1 cellular context compared by ENCODE assay signal in the genomic region with DNA sequence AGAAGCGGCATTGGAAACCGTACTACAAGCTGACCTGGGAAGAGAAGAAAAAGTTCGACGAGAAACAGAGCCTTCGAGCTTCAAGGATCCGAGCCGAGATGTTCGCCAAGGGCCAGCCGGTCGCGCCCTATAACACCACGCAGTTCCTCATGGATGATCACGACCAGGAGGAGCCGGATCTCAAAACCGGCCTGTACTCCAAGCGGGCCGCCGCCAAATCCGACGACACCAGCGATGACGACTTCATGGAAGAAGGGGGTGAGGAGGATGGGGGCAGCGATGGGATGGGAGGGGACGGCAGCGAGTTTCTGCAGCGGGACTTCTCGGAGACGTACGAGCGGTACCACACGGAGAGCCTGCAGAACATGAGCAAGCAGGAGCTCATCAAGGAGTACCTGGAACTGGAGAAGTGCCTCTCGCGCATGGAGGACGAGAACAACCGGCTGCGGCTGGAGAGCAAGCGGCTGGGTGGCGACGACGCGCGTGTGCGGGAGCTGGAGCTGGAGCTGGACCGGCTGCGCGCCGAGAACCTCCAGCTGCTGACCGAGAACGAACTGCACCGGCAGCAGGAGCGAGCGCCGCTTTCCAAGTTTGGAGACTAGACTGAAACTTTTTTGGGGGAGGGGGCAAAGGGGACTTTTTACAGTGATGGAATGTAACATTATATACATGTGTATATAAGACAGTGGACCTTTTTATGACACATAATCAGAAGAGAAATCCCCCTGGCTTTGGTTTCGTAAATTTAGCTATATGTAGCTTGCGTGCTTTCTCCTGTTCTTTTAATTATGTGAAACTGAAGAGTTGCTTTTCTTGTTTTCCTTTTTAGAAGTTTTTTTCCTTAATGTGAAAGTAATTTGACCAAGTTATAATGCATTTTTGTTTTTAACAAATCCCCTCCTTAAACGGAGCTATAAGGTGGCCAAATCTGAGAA.
TF ChIP-seq lines count a peak whose summit lies in the region.

No MANE protein-coding gene starts in this region.

TF ChIP-seq in K562, 482 proteins besides CTCF, POLR2A, EP300 and RAD21 (continued from another document and continues in another):
- TF ChIP-seq, protein P1, sequence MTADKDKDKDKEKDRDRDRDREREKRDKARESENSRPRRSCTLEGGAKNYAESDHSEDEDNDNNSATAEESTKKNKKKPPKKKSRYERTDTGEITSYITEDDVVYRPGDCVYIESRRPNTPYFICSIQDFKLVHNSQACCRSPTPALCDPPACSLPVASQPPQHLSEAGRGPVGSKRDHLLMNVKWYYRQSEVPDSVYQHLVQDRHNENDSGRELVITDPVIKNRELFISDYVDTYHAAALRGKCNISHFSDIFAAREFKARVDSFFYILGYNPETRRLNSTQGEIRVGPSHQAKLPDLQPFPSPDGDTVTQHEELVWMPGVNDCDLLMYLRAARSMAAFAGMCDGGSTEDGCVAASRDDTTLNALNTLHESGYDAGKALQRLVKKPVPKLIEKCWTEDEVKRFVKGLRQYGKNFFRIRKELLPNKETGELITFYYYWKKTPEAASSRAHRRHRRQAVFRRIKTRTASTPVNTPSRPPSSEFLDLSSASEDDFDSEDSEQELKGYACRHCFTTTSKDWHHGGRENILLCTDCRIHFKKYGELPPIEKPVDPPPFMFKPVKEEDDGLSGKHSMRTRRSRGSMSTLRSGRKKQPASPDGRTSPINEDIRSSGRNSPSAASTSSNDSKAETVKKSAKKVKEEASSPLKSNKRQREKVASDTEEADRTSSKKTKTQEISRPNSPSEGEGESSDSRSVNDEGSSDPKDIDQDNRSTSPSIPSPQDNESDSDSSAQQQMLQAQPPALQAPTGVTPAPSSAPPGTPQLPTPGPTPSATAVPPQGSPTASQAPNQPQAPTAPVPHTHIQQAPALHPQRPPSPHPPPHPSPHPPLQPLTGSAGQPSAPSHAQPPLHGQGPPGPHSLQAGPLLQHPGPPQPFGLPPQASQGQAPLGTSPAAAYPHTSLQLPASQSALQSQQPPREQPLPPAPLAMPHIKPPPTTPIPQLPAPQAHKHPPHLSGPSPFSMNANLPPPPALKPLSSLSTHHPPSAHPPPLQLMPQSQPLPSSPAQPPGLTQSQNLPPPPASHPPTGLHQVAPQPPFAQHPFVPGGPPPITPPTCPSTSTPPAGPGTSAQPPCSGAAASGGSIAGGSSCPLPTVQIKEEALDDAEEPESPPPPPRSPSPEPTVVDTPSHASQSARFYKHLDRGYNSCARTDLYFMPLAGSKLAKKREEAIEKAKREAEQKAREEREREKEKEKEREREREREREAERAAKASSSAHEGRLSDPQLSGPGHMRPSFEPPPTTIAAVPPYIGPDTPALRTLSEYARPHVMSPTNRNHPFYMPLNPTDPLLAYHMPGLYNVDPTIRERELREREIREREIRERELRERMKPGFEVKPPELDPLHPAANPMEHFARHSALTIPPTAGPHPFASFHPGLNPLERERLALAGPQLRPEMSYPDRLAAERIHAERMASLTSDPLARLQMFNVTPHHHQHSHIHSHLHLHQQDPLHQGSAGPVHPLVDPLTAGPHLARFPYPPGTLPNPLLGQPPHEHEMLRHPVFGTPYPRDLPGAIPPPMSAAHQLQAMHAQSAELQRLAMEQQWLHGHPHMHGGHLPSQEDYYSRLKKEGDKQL (CRISPR knock-in tag; IDR thresholded peaks at IDR 0.05; ENCODE audit: borderline replicate concordance), result 0 out of 2 replicates have a peak, but pooled peaks have one; percentile 65
- TF ChIP-seq, protein P2, sequence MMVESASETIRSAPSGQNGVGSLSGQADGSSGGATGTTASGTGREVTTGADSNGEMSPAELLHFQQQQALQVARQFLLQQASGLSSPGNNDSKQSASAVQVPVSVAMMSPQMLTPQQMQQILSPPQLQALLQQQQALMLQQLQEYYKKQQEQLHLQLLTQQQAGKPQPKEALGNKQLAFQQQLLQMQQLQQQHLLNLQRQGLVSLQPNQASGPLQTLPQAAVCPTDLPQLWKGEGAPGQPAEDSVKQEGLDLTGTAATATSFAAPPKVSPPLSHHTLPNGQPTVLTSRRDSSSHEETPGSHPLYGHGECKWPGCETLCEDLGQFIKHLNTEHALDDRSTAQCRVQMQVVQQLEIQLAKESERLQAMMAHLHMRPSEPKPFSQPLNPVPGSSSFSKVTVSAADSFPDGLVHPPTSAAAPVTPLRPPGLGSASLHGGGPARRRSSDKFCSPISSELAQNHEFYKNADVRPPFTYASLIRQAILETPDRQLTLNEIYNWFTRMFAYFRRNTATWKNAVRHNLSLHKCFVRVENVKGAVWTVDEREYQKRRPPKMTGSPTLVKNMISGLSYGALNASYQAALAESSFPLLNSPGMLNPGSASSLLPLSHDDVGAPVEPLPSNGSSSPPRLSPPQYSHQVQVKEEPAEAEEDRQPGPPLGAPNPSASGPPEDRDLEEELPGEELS (CRISPR knock-in tag; IDR thresholded peaks at IDR 0.05; ENCODE audit: borderline replicate concordance), result 0 out of 2 replicates have a peak, but pooled peaks have one; percentile 28
- TF ChIP-seq FIP1L1 (IDR thresholded peaks at IDR 0.05; ENCODE audit: low read depth, low read length, poor library complexity, severe bottlenecking) (peak; percentile 17), ZNF431 (CRISPR knock-in tag; IDR thresholded peaks at IDR 0.05) (peak; percentile 28; the same call in 1 of the 2 replicates), MYC (IDR thresholded peaks at IDR 0.05; ENCODE audit: low read depth, low read length) (peak; percentile 50; the same call in 1 of the 2 replicates), MYC (CRISPR knock-in tag; IDR thresholded peaks at IDR 0.05; ENCODE audit: borderline replicate concordance, low read depth) (no peak), OTX1 (CRISPR knock-in tag; IDR thresholded peaks at IDR 0.05) (no peak), HDAC1 (IDR thresholded peaks at IDR 0.05) (peak in 1 of 2 experiments; percentile 82; a peak in 2 of 4 replicates), ZEB2 (IDR thresholded peaks at IDR 0.05) (no peak), CREM (IDR thresholded peaks at IDR 0.05; ENCODE audit: low read depth) (peak; percentile 57), BACH1 (tag; IDR thresholded peaks at IDR 0.05) (no peak), CHD1 (IDR thresholded peaks at IDR 0.05; ENCODE audit: low read length) (peak; percentile 97), ZFX (CRISPR knock-in tag; IDR thresholded peaks at IDR 0.05) (peak; percentile 58; the same call in 1 of the 2 replicates), NR2C2 (CRISPR knock-in tag; IDR thresholded peaks at IDR 0.05) (0 out of 2 replicates have a peak, but pooled peaks have one; percentile 1), NR2C2 (tag; IDR thresholded peaks at IDR 0.05) (no peak; the same call in 1 of the 2 replicates), ZNF232 (CRISPR knock-in tag; IDR thresholded peaks at IDR 0.05) (peak; percentile 64; the same call in 1 of the 2 replicates), BCOR (IDR thresholded peaks at IDR 0.05) (0 out of 2 replicates have a peak, but pooled peaks have one; percentile 26), E2F8 (IDR thresholded peaks at IDR 0.05; ENCODE audit: low read depth, partially characterized antibody) (peak; percentile 29), ZNF592 (IDR thresholded peaks at IDR 0.05) (0 out of 2 replicates have a peak, but pooled peaks have one; percentile 6), ZNF354B (CRISPR knock-in tag; IDR thresholded peaks at IDR 0.05) (no peak), XRCC3 (IDR thresholded peaks at IDR 0.05) (no peak)
- TF ChIP-seq, protein P3, sequence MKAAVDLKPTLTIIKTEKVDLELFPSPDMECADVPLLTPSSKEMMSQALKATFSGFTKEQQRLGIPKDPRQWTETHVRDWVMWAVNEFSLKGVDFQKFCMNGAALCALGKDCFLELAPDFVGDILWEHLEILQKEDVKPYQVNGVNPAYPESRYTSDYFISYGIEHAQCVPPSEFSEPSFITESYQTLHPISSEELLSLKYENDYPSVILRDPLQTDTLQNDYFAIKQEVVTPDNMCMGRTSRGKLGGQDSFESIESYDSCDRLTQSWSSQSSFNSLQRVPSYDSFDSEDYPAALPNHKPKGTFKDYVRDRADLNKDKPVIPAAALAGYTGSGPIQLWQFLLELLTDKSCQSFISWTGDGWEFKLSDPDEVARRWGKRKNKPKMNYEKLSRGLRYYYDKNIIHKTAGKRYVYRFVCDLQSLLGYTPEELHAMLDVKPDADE (conservative IDR thresholded peaks at IDR 0.05; ENCODE audit: control insufficient read depth, low read depth, low read length), result peak; percentile 33; the same call in 1 of the 2 replicates
- TF ChIP-seq, protein P4, sequence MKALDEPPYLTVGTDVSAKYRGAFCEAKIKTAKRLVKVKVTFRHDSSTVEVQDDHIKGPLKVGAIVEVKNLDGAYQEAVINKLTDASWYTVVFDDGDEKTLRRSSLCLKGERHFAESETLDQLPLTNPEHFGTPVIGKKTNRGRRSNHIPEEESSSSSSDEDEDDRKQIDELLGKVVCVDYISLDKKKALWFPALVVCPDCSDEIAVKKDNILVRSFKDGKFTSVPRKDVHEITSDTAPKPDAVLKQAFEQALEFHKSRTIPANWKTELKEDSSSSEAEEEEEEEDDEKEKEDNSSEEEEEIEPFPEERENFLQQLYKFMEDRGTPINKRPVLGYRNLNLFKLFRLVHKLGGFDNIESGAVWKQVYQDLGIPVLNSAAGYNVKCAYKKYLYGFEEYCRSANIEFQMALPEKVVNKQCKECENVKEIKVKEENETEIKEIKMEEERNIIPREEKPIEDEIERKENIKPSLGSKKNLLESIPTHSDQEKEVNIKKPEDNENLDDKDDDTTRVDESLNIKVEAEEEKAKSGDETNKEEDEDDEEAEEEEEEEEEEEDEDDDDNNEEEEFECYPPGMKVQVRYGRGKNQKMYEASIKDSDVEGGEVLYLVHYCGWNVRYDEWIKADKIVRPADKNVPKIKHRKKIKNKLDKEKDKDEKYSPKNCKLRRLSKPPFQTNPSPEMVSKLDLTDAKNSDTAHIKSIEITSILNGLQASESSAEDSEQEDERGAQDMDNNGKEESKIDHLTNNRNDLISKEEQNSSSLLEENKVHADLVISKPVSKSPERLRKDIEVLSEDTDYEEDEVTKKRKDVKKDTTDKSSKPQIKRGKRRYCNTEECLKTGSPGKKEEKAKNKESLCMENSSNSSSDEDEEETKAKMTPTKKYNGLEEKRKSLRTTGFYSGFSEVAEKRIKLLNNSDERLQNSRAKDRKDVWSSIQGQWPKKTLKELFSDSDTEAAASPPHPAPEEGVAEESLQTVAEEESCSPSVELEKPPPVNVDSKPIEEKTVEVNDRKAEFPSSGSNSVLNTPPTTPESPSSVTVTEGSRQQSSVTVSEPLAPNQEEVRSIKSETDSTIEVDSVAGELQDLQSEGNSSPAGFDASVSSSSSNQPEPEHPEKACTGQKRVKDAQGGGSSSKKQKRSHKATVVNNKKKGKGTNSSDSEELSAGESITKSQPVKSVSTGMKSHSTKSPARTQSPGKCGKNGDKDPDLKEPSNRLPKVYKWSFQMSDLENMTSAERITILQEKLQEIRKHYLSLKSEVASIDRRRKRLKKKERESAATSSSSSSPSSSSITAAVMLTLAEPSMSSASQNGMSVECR (CRISPR knock-in tag; IDR thresholded peaks at IDR 0.05), result peak; percentile 24
